Comparison of ENCODE assay signal across 31 cellular contexts in genomic region chr9:105024529-105024928, GRCh38.
"Had no signal": no experiment of that assay in that cellular context is flagged by ENCODE, and none has a peak within 500 bp of the region (broad histone marks: within the 10 kb centered on the region; RNA-seq: fewer than 3 reads in every experiment).

No MANE protein-coding gene starts in this region.

- H3K9me3 ChIP-seq: ascending aorta, breast epithelium, colonic mucosa, heart left ventricle had no signal

- H3K4me3 Mint-ChIP-seq: activated CD4-positive, alpha-beta memory T cell treated with anti-CD3 and anti-CD28 coated beads for 36 hours; activated CD4-positive, alpha-beta T cell treated with anti-CD3 and anti-CD28 coated beads for 36 hours; activated CD4-positive, alpha-beta T cell treated with anti-CD3 and anti-CD28 coated beads, Interleukin-2, amount 10 ng/mL, durations not matched to agents 24 days and 14 days; activated CD8-positive, alpha-beta memory T cell treated with anti-CD3 and anti-CD28 coated beads, Interleukin-2, amount 10 ng/mL, durations not matched to agents 7 days and 5 days; activated CD8-positive, alpha-beta T cell treated with anti-CD3 and anti-CD28 coated beads, Interleukin-2, amount 10 ng/mL, durations not matched to agents 7 days and 5 days; activated naive CD4-positive, alpha-beta T cell treated with anti-CD3 and anti-CD28 coated beads, Interleukin-2, amount 10 ng/mL, durations not matched to agents 7 days and 5 days; activated naive CD8-positive, alpha-beta T cell treated with anti-CD3 and anti-CD28 coated beads, Interleukin-2, amount 10 ng/mL, durations not matched to agents 7 days and 5 days; activated T-cell treated with anti-CD3 and anti-CD28 coated beads, Interleukin-2, amount 50 U/mL, for 4 hours; brain; endodermal cell; T-helper 17 cell; T-helper 2 cell treated with Interferon-gamma antibody and Interleukin-4, amounts not matched to agents 5 μg/mL and 100 μg/mL, for 36 hours had no signal

- H3K27ac ChIP-seq: ascending aorta, breast epithelium, cardiac muscle cell, colonic mucosa, heart left ventricle had no signal

- DNase-seq: activated CD4-positive, alpha-beta memory T cell treated with anti-CD3 and anti-CD28 coated beads for 36 hours; activated CD4-positive, alpha-beta T cell treated with anti-CD3 and anti-CD28 coated beads for 36 hours; activated CD4-positive, alpha-beta T cell treated with anti-CD3 and anti-CD28 coated beads, Interleukin-2, amount 10 ng/mL, durations not matched to agents 24 days and 14 days; activated CD4-positive, CD25-positive, alpha-beta regulatory T cell; activated CD4-positive, CD25-positive, alpha-beta regulatory T cell treated with anti-CD3 and anti-CD28 coated beads, Interleukin-2, amount 50 U/mL, for 72 hours; activated CD8-positive, alpha-beta memory T cell treated with anti-CD3 and anti-CD28 coated beads, Interleukin-2, amount 10 ng/mL, durations not matched to agents 7 days and 5 days; activated CD8-positive, alpha-beta memory T cell treated with anti-CD3 and anti-CD28 coated beads, Interleukin-2, amount 50 U/mL, for 48 hours; activated CD8-positive, alpha-beta T cell treated with anti-CD3 and anti-CD28 coated beads, Interleukin-2, amount 10 ng/mL, durations not matched to agents 7 days and 5 days; activated gamma-delta T cell; activated naive CD4-positive, alpha-beta T cell; activated naive CD4-positive, alpha-beta T cell treated with anti-CD3 and anti-CD28 coated beads, Interleukin-2, amount 10 ng/mL, durations not matched to agents 7 days and 5 days; activated naive CD8-positive, alpha-beta T cell treated with anti-CD3 and anti-CD28 coated beads, Interleukin-2, amount 10 ng/mL, durations not matched to agents 7 days and 5 days; activated T-cell treated with anti-CD3 and anti-CD28 coated beads, Interleukin-2, amount 50 U/mL, for 4 hours; central memory CD4-positive, alpha-beta T cell; cerebellar nuclear complex; colonic mucosa; effector memory CD4-positive, alpha-beta T cell; endodermal cell; foreskin fibroblast; glutamatergic neuron; heart left ventricle; T-helper 1 cell; T-helper 17 cell; T1000 had no signal

- H3K4me1 ChIP-seq: ascending aorta, breast epithelium, colonic mucosa, heart left ventricle had no signal

- H3K36me3 ChIP-seq: ascending aorta, breast epithelium, cardiac muscle cell, colonic mucosa, heart left ventricle had no signal

- H3K27me3 ChIP-seq: ascending aorta, breast epithelium, cardiac muscle cell, colonic mucosa, heart left ventricle had no signal

- H3K27me3 Mint-ChIP-seq: activated CD4-positive, alpha-beta T cell treated with anti-CD3 and anti-CD28 coated beads for 36 hours had no signal

- H3K4me3 ChIP-seq: ascending aorta, breast epithelium, cardiac muscle cell, colonic mucosa, heart left ventricle had no signal

- ATAC-seq: activated CD4-positive, alpha-beta T cell treated with anti-CD3 and anti-CD28 coated beads for 36 hours; activated CD8-positive, alpha-beta memory T cell treated with anti-CD3 and anti-CD28 coated beads, Interleukin-2, amount 10 ng/mL, durations not matched to agents 7 days and 5 days; activated CD8-positive, alpha-beta T cell treated with anti-CD3 and anti-CD28 coated beads, Interleukin-2, amount 10 ng/mL, durations not matched to agents 7 days and 5 days; activated naive CD4-positive, alpha-beta T cell treated with anti-CD3 and anti-CD28 coated beads, Interleukin-2, amount 50 U/mL, for 72 hours; activated T-cell treated with anti-CD3 and anti-CD28 coated beads, Interleukin-2, amount 50 U/mL, for 4 hours; esophagus mucosa; heart left ventricle; T-helper 17 cell had no signal

- H3K4me1 Mint-ChIP-seq: activated CD4-positive, alpha-beta T cell treated with anti-CD3 and anti-CD28 coated beads for 36 hours; activated CD4-positive, alpha-beta T cell treated with anti-CD3 and anti-CD28 coated beads, Interleukin-2, amount 10 ng/mL, durations not matched to agents 24 days and 14 days; activated CD8-positive, alpha-beta memory T cell treated with anti-CD3 and anti-CD28 coated beads, Interleukin-2, amount 10 ng/mL, durations not matched to agents 7 days and 5 days; activated naive CD4-positive, alpha-beta T cell treated with anti-CD3 and anti-CD28 coated beads, Interleukin-2, amount 10 ng/mL, durations not matched to agents 7 days and 5 days; activated naive CD8-positive, alpha-beta T cell treated with anti-CD3 and anti-CD28 coated beads, Interleukin-2, amount 10 ng/mL, durations not matched to agents 7 days and 5 days; endodermal cell had no signal

- H3K27ac Mint-ChIP-seq: activated CD4-positive, alpha-beta memory T cell treated with anti-CD3 and anti-CD28 coated beads for 36 hours; activated CD4-positive, alpha-beta T cell treated with anti-CD3 and anti-CD28 coated beads for 36 hours; activated CD4-positive, alpha-beta T cell treated with anti-CD3 and anti-CD28 coated beads, Interleukin-2, amount 10 ng/mL, durations not matched to agents 24 days and 14 days; activated CD8-positive, alpha-beta memory T cell treated with anti-CD3 and anti-CD28 coated beads, Interleukin-2, amount 10 ng/mL, durations not matched to agents 7 days and 5 days; activated CD8-positive, alpha-beta T cell treated with anti-CD3 and anti-CD28 coated beads, Interleukin-2, amount 10 ng/mL, durations not matched to agents 7 days and 5 days; activated naive CD4-positive, alpha-beta T cell treated with anti-CD3 and anti-CD28 coated beads, Interleukin-2, amount 10 ng/mL, durations not matched to agents 7 days and 5 days; activated naive CD4-positive, alpha-beta T cell treated with anti-CD3 and anti-CD28 coated beads, Interleukin-2, amount 50 U/mL, for 72 hours; activated naive CD8-positive, alpha-beta T cell treated with anti-CD3 and anti-CD28 coated beads, Interleukin-2, amount 10 ng/mL, durations not matched to agents 7 days and 5 days; brain; endodermal cell; T-helper 17 cell; T-helper 2 cell treated with Interferon-gamma antibody and Interleukin-4, amounts not matched to agents 5 μg/mL and 100 μg/mL, for 36 hours had no signal

- H3K9me3 Mint-ChIP-seq: activated CD4-positive, alpha-beta memory T cell treated with anti-CD3 and anti-CD28 coated beads for 36 hours; activated CD4-positive, alpha-beta T cell treated with anti-CD3 and anti-CD28 coated beads, Interleukin-2, amount 10 ng/mL, durations not matched to agents 24 days and 14 days; activated naive CD4-positive, alpha-beta T cell treated with anti-CD3 and anti-CD28 coated beads, Interleukin-2, amount 10 ng/mL, durations not matched to agents 7 days and 5 days; activated naive CD4-positive, alpha-beta T cell treated with anti-CD3 and anti-CD28 coated beads, Interleukin-2, amount 50 U/mL, for 72 hours; activated naive CD8-positive, alpha-beta T cell treated with anti-CD3 and anti-CD28 coated beads, Interleukin-2, amount 10 ng/mL, durations not matched to agents 7 days and 5 days; activated T-cell treated with anti-CD3 and anti-CD28 coated beads, Interleukin-2, amount 50 U/mL, for 4 hours; brain; endodermal cell; T-helper 2 cell treated with Interferon-gamma antibody and Interleukin-4, amounts not matched to agents 5 μg/mL and 100 μg/mL, for 36 hours had no signal

- H3K36me3 Mint-ChIP-seq: activated CD4-positive, alpha-beta memory T cell treated with anti-CD3 and anti-CD28 coated beads for 36 hours; activated CD8-positive, alpha-beta memory T cell treated with anti-CD3 and anti-CD28 coated beads, Interleukin-2, amount 10 ng/mL, durations not matched to agents 7 days and 5 days; activated naive CD4-positive, alpha-beta T cell treated with anti-CD3 and anti-CD28 coated beads, Interleukin-2, amount 10 ng/mL, durations not matched to agents 7 days and 5 days; activated naive CD4-positive, alpha-beta T cell treated with anti-CD3 and anti-CD28 coated beads, Interleukin-2, amount 50 U/mL, for 72 hours; activated naive CD8-positive, alpha-beta T cell treated with anti-CD3 and anti-CD28 coated beads, Interleukin-2, amount 10 ng/mL, durations not matched to agents 7 days and 5 days; brain had no signal
